9 cellular contexts compared by ENCODE assay signal in genomic region chr20:14986026-14986655, GRCh38.
DNase-seq lines count a peak whose midpoint lies in the region; TF ChIP-seq lines count a peak whose summit lies in the region.
"Had no signal": no experiment of that assay in that cellular context is flagged by ENCODE, and none has a peak within 500 bp of the region (broad histone marks: within the 10 kb centered on the region; RNA-seq: fewer than 3 reads in every experiment).

No MANE protein-coding gene starts in this region.

- H3K27me3 ChIP-seq in SK-N-SH (ENCODE audit: insufficient read depth) = no peaks in the 10 kb centered on the region

- no peaks in the 10 kb centered on the region for H3K36me3 ChIP-seq in SK-N-SH (replicated peaks in 1 of 2; ENCODE audit: control insufficient read depth in 1 of 2, insufficient read depth in 2 of 2, low read length in 1 of 2)

- TF ChIP-seq RAD21 in SK-N-SH (IDR thresholded peaks at IDR 0.05; ENCODE audit: low read length) = no peak

- no peaks in the 10 kb centered on the region for H3K9me3 ChIP-seq in SK-N-SH

- TF ChIP-seq CTCF in RWPE1 (conservative IDR thresholded peaks at IDR 0.05; ENCODE audit: low read depth) (no peak), SK-N-SH (IDR thresholded peaks at IDR 0.05) (no peak)

- no peaks in the 10 kb centered on the region for H3F3A ChIP-seq in SK-N-SH (replicated peaks; ENCODE audit: insufficient read depth)

- H3K4me2 ChIP-seq in SK-N-SH = no peak overlapping the region

- no peak overlapping the region for H2AFZ ChIP-seq in SK-N-SH (ENCODE audit: low read depth)

- H3K4me3 ChIP-seq in SK-N-SH (ENCODE audit: low read depth in 2 of 2, low read length in 1 of 2) = no peak overlapping the region
- H3K4me3 ChIP-seq: skin epidermis had no signal

- CTCF ChIA-PET in RWPE1 (lab: Yijun Ruan, JAX) = interaction anchor here (0.7 kb wide), 1 partner anchor 101 kb away, joined by 5 read pairs; no protein-coding TSS in a partner anchor
- CTCF ChIA-PET in SK-N-SH (lab: Yijun Ruan, JAX) = interaction anchor here (0.6 kb wide), 1 partner anchor 23 kb away, joined by 3 read pairs; no protein-coding TSS in a partner anchor

- no peak overlapping the region for H3K27ac ChIP-seq in RWPE1
- no peak overlapping the region for H3K27ac ChIP-seq in SK-N-SH (ENCODE audit: low read depth in 2 of 2, low read length in 1 of 2)
- H3K27ac ChIP-seq: skin epidermis had no signal

- H3K9ac ChIP-seq in SK-N-SH = no peak overlapping the region

- no peaks in the 10 kb centered on the region for H3K4me1 ChIP-seq in SK-N-SH (ENCODE audit: control insufficient read depth in 1 of 2, insufficient read depth in 2 of 2, low read depth in 1 of 2, low read length in 1 of 2)

- no peaks in the 10 kb centered on the region for H4K20me1 ChIP-seq in SK-N-SH (ENCODE audit: insufficient read depth)

- no peak for TF ChIP-seq EP300 in SK-N-SH (IDR thresholded peaks at IDR 0.05; ENCODE audit: borderline replicate concordance in 1 of 2, low read depth in 1 of 2, low read length in 1 of 2)

- WGBS in SK-N-SH (ENCODE audit: low lambda C conversion rate) = 67% methylated on average over 4 of the region's 4 CpGs

- POLR2A ChIA-PET in RWPE1 (lab: Yijun Ruan, JAX; ENCODE audit: low non-redundant PET) (no interaction called here), SK-N-SH (lab: Yijun Ruan, JAX) (no interaction called here)

- DNase-seq in HK-2 (ENCODE audit: unreplicated experiment) (peak; percentile 43), RWPE1 (ENCODE audit: low spot score) (peak; percentile 24), glomerular visceral epithelial cell (ENCODE audit: extremely low spot score) (peak; percentile 85), pulmonary artery endothelial cell (ENCODE audit: low read depth, low spot score) (peak; percentile 30), hepatic stellate cell (ENCODE audit: low spot score) (no peak), foreskin melanocyte (no peak), T1000 (lab: John Stamatoyannopoulos, UW) (no peak), SK-N-SH (no peak)

- H3K9me2 ChIP-seq in SK-N-SH = no peaks in the 10 kb centered on the region

- no peaks in the 10 kb centered on the region for H3K79me2 ChIP-seq in SK-N-SH (ENCODE audit: insufficient read depth)

TF ChIP-seq in SK-N-SH, 30 proteins besides CTCF, POLR2A, EP300 and RAD21:
- TF ChIP-seq IRF3 (IDR thresholded peaks at IDR 0.05; ENCODE audit: low read depth, low read length) (no peak), MAX (IDR thresholded peaks at IDR 0.05; ENCODE audit: low read depth) (no peak), FOXM1 (IDR thresholded peaks at IDR 0.05; ENCODE audit: low read depth) (no peak), GATA2 (CRISPR knock-in tag; IDR thresholded peaks at IDR 0.05) (no peak), YY1 (IDR thresholded peaks at IDR 0.05; ENCODE audit: low read depth) (no peak), EZH2phosphoT487 (IDR thresholded peaks at IDR 0.05; ENCODE audit: borderline replicate concordance, low read depth) (no peak), PBX3 (IDR thresholded peaks at IDR 0.05) (no peak), ZBTB33 (IDR thresholded peaks at IDR 0.05; ENCODE audit: borderline replicate concordance, low read depth) (no peak), NRF1 (IDR thresholded peaks at IDR 0.05; ENCODE audit: low read depth, low read length) (no peak), FOXJ3 (CRISPR knock-in tag; IDR thresholded peaks at IDR 0.05) (no peak), MXI1 (IDR thresholded peaks at IDR 0.05; ENCODE audit: low read depth, low read length) (no peak), NFIC (IDR thresholded peaks at IDR 0.05; ENCODE audit: borderline replicate concordance) (no peak), JUND (IDR thresholded peaks at IDR 0.05) (no peak), CHD2 (IDR thresholded peaks at IDR 0.05; ENCODE audit: low read length, partially characterized antibody) (no peak), USF2 (IDR thresholded peaks at IDR 0.05; ENCODE audit: borderline replicate concordance, low read depth, low read length) (no peak), SMC3 (IDR thresholded peaks at IDR 0.05; ENCODE audit: low read depth, low read length) (no peak), TEAD4 (IDR thresholded peaks at IDR 0.05; ENCODE audit: borderline replicate concordance, insufficient read depth) (no peak)

Comparison
In these comparisons a context has a peak if more than half of its experiments do, and no peak if none do; other contexts are left out.
1. DNase-seq: peak in HK-2 (single experiment), RWPE1 (single experiment), glomerular visceral epithelial cell (single experiment) and pulmonary artery endothelial cell (single experiment); none in hepatic stellate cell (single experiment), foreskin melanocyte (single experiment), T1000 (single experiment) and SK-N-SH (single experiment).